Comparison of ENCODE assay signal across 17 cellular contexts in the genomic region with DNA sequence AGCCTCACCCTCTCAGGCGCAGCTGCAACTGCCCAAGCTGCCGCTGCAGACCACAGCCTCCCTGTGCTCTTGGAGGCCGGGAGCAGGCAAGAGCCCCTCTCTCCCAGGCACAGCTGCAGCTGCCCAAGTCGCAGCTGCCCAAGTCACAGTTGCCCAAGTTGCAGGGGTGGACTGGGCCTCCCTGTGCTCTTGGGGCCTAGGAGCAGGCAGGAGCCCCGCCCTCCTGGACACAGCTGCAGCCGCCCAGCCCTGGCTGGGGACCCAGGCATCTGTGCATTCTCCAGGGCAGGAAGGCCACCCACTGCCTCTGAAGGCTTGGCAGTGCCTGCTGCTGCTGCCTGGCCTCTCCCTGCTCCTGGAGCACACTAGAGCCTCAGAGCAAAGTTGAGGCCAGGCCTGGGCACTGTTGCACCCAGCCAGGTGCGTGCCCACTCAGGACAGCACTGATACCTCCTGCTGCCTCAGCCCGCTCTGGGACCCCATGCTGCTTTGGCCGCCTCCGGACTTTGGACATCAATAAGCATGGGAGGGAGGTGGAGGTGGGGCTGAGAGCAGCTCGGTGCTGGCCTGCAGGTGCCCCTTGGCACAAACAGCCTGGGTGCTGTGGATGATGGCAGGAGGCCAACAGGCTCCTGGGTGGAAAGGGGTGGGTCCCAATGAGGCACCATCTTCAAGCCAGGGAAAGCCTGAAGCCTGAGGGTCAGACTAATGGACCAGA.
"Had no signal": no experiment of that assay in that cellular context is flagged by ENCODE, and none has a peak within 500 bp of the region (broad histone marks: within the 10 kb centered on the region; RNA-seq: fewer than 3 reads in every experiment).

No MANE protein-coding gene starts in this region.

- H3K27ac ChIP-seq: gastroesophageal sphincter, heart left ventricle, tibial nerve, vagina had no signal

- ATAC-seq: activated CD8-positive, alpha-beta T cell treated with anti-CD3 and anti-CD28 coated beads for 36 hours; activated naive CD8-positive, alpha-beta T cell treated with anti-CD3 and anti-CD28 coated beads, Interleukin-2, amount 50 U/mL, for 24 hours; gastroesophageal sphincter; stimulated activated naive B cell treated with anti-CD40 and anti-IgM and Interleukin-4, amounts not matched to agents 10 μg/mL and 1 μg/mL and 100 μg/mL, for 72 hours had no signal

- H3K36me3 ChIP-seq: gastroesophageal sphincter, heart left ventricle, tibial nerve, vagina had no signal

- H3K4me1 ChIP-seq: gastroesophageal sphincter, tibial nerve, vagina had no signal

- H3K4me3 ChIP-seq: gastroesophageal sphincter, heart left ventricle, tibial nerve, vagina had no signal

- H3K27me3 ChIP-seq: gastroesophageal sphincter, heart left ventricle, tibial nerve, vagina had no signal

- H3K9me3 ChIP-seq: tibial nerve, vagina had no signal

- DNase-seq: activated CD4-positive, alpha-beta T cell treated with anti-CD3 and anti-CD28 coated beads, Interleukin-2, amount 10 ng/mL, durations not matched to agents 24 days and 14 days; activated CD4-positive, CD25-positive, alpha-beta regulatory T cell; activated CD8-positive, alpha-beta T cell treated with anti-CD3 and anti-CD28 coated beads for 36 hours; activated naive CD4-positive, alpha-beta T cell treated with anti-CD3 and anti-CD28 coated beads for 36 hours; activated naive CD8-positive, alpha-beta T cell treated with anti-CD3 and anti-CD28 coated beads, Interleukin-2, amount 50 U/mL, for 24 hours; activated T-cell treated with anti-CD3 and anti-CD28 coated beads, Interleukin-2, amount 50 U/mL, for 1 hour; anterior cingulate cortex; cortex of kidney; erythroblast; mesenchymal stem cell; stimulated activated CD4-positive, alpha-beta T cell treated with anti-CD3 and anti-CD28 coated beads, Interleukin-4, amount 100 ng/mL, for 4 hours; stimulated activated naive B cell treated with anti-CD40 and anti-IgM and Interleukin-4, amounts not matched to agents 10 μg/mL and 1 μg/mL and 100 μg/mL, for 72 hours; T1000 had no signal
